Comparison of ENCODE assay signal across 6 cellular contexts in the genomic region with DNA sequence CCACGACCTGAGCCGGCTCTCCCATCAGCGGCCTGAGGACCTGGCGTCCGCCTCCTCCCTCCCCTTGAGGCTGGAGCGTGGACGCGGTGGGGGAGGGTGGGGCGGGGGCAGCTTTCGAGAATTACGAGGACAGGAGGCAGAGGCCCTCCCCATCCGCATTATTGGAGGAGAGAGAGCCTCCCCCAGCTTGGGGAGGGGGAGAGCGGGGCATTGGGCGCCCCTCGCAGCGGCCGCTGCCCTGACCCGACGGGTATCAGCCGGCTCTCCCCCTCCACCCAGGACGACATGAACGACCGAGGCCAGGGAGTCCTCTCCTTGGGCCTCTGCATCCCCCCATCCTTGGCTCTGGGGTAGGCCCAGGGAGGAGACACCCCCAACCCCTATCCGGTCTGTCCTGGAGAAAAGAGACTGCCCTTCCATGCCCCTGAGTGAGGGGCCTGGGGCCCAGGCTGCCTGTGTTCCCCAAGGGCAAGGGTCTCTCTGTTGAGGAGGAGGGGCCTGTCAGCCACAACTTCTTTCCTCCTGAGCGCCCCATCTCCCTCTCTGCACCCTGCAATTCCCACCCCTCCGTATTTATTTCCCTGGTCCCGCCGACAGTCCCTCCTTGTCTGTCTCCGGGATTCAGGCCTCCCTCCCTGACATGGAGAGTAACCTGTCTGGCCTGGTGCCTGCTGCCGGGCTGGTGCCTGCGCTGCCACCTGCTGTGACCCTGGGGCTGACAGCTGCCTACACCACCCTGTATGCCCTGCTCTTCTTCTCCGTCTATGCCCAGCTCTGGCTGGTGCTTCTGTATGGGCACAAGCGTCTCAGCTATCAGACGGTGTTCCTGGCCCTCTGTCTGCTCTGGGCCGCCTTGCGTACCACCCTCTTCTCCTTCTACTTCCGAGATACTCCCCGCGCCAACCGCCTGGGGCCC. TPM values are rescaled to one million over a fixed set of nuclear protein-coding genes. Genes with fewer than 3 reads are reported as not detected.
DNase-seq lines count a peak whose midpoint lies in the region; TF ChIP-seq lines count a peak whose summit lies in the region.

No MANE protein-coding gene starts in this region.

- TF ChIP-seq CTCF in MCF 10A (IDR thresholded peaks at IDR 0.05; ENCODE audit: unreplicated experiment) (peak; percentile 21), neural cell (IDR thresholded peaks at IDR 0.05; ENCODE audit: poor library complexity, severe bottlenecking) (peak; percentile 20)

- no peak for TF ChIP-seq EP300 in neural cell (conservative IDR thresholded peaks at IDR 0.05; ENCODE audit: poor library complexity, severe bottlenecking)

- H3K27ac Mint-ChIP-seq in MCF 10A (ENCODE audit: low read depth, unreplicated experiment): peak overlapping the region; percentile 84

- peaks cover 11% of the 10 kb centered on the region for H3K79me2 ChIP-seq in neural cell (replicated peaks; ENCODE audit: insufficient read depth, low read length)

- no TSS peak for BruUV-seq in MCF 10A (replicated peaks; lab: Mats Ljungman, UMichigan)

- H3K9me2 ChIP-seq in neural cell (ENCODE audit: insufficient read depth, low read length): no peaks in the 10 kb centered on the region

- peak overlapping the region; percentile 4 for H2AFZ ChIP-seq in neural cell (ENCODE audit: low read depth, low read length)

- no peaks in the 10 kb centered on the region for H3K9me3 ChIP-seq in MG63
- no peaks in the 10 kb centered on the region for H3K9me3 ChIP-seq in neural cell (ENCODE audit: low read length)

- peaks cover 9% of the 10 kb centered on the region for H3K27me3 Mint-ChIP-seq in MCF 10A (ENCODE audit: insufficient read depth, unreplicated experiment)

- H3K27ac ChIP-seq in neural cell (ENCODE audit: low read length): peak overlapping the region; percentile 56

- no peaks in the 10 kb centered on the region for H4K20me1 ChIP-seq in neural cell (ENCODE audit: insufficient read depth)

- H3K9me3 Mint-ChIP-seq in MCF 10A (ENCODE audit: unreplicated experiment): no peaks in the 10 kb centered on the region

- peak overlapping the region; percentile 81 for H3K4me2 ChIP-seq in neural cell (ENCODE audit: low read length)

- H3K27me3 ChIP-seq in MG63 (no peaks in the 10 kb centered on the region), neural cell (ENCODE audit: insufficient read depth, low read depth, low read length) (peaks cover 19% of the 10 kb centered on the region)

- H3K9ac ChIP-seq in neural cell (ENCODE audit: low read length): peak overlapping the region; percentile 93

- no peak for TF ChIP-seq RAD21 in neural cell (conservative IDR thresholded peaks at IDR 0.05)

- CTCF ChIA-PET in MCF 10A (lab: Yijun Ruan, JAX): interaction anchor here (0.6 to 9.9 kb wide), 3 partner anchors 14 to 22 kb away, joined by 3 to 96 read pairs (median 5); a partner anchor contains a TSS

- intact Hi-C loops in MCF 10A (cut with micrococcal nuclease): loop anchor here (1.0 to 5.0 kb wide), 4 partner anchors 19 to 99 kb away; a partner anchor contains a TSS

- POLR2A ChIA-PET in MCF 10A (lab: Yijun Ruan, JAX): interaction anchor here (0.9 to 8.2 kb wide), 8 partner anchors 9 to 100 kb away, joined by 3 to 125 read pairs (median 8); a partner anchor contains a TSS

- DNase-seq in COR-L47 (lab: John Stamatoyannopoulos, UW) (peak; percentile 70), MG63 (no peak), MCF 10A (ENCODE audit: unreplicated experiment) (peak; percentile 42), NCI-H446 treated with DMSO at 0.1 percent for 48 hours (lab: John Stamatoyannopoulos, UW) (no peak), amygdala (lab: John Stamatoyannopoulos, UW) (no peak)

- H3K4me3 Mint-ChIP-seq in MCF 10A (ENCODE audit: unreplicated experiment): peak overlapping the region; percentile 76

- H3K4me3 ChIP-seq in MG63: peak overlapping the region; percentile 70
- peak overlapping the region; percentile 90 for H3K4me3 ChIP-seq in neural cell (ENCODE audit: low read length)

- no peaks in the 10 kb centered on the region for H3F3A ChIP-seq in neural cell (ENCODE audit: insufficient read depth, low read length, poor library complexity, severe bottlenecking)

- H3K4me1 Mint-ChIP-seq in MCF 10A (ENCODE audit: insufficient read depth, unreplicated experiment): peaks cover 15% of the 10 kb centered on the region

- peaks cover 29% of the 10 kb centered on the region for H3K36me3 Mint-ChIP-seq in MCF 10A (ENCODE audit: insufficient read depth, unreplicated experiment)

- peaks cover 13% of the 10 kb centered on the region for H3K36me3 ChIP-seq in MG63
- H3K36me3 ChIP-seq in neural cell (ENCODE audit: insufficient read depth, low read length): no peaks in the 10 kb centered on the region

TF ChIP-seq in neural cell, 6 proteins besides CTCF, POLR2A, EP300 and RAD21:
- TF ChIP-seq MXI1 (conservative IDR thresholded peaks at IDR 0.05; ENCODE audit: poor library complexity, severe bottlenecking): no peak
- TF ChIP-seq POLR2AphosphoS5 (IDR thresholded peaks at IDR 0.05): no peak
- no peak for TF ChIP-seq TAF1 (IDR thresholded peaks at IDR 0.05; ENCODE audit: low read depth)
TF ChIP-seq in neural cell: peak in this region for 0.

RNA-seq across cellular contexts. Expression of a gene that starts 0.5 kb away (rescaled TPM):
- 14.9 and 15.0 TPM in 2 replicates for total RNA-seq in MG63 (2014; rRNA removed; shearing (Covaris generic); ENCODE audit: low replicate concordance)
- 36.0 and 49.5 TPM in 2 replicates for total RNA-seq in MCF 10A (2022)
- polyA plus RNA-seq in neural cell: 34.1 and 40.1 TPM in 2 replicates
- polyA minus RNA-seq in neural cell: 22.3 and 22.4 TPM in 2 replicates

RNA-seq across cellular contexts. Expression of a gene that starts 1.7 kb away (rescaled TPM):
- total RNA-seq in MG63 (2014; rRNA removed; shearing (Covaris generic); ENCODE audit: low replicate concordance): 127 and 166 TPM in 2 replicates
- 67.4 and 79.7 TPM in 2 replicates for total RNA-seq in MCF 10A (2022)
- polyA plus RNA-seq in neural cell: 219 and 228 TPM in 2 replicates
- 79.3 and 82.8 TPM in 2 replicates for polyA minus RNA-seq in neural cell

RNA-seq across cellular contexts. Expression of a gene that starts 5.0 kb away (rescaled TPM):
- total RNA-seq in MG63 (2014; rRNA removed; shearing (Covaris generic); ENCODE audit: low replicate concordance): not detected in 2 replicates
- total RNA-seq in MCF 10A (2022): not detected in 2 replicates
- polyA plus RNA-seq in neural cell: 0.60 and 1.0 TPM in 2 replicates
- 0.81 and 1.9 TPM in 2 replicates for polyA minus RNA-seq in neural cell

RNA-seq across cellular contexts. Expression of a gene that starts 14.0 kb away (rescaled TPM):
- not detected in 2 replicates for total RNA-seq in MG63 (2014; rRNA removed; shearing (Covaris generic); ENCODE audit: low replicate concordance)
- 0.68 TPM in 1 of 2 replicates, not detected in the other for total RNA-seq in MCF 10A (2022)
- polyA plus RNA-seq in neural cell: 3.4 TPM in 1 of 2 replicates, not detected in the other
- polyA minus RNA-seq in neural cell: not detected in 2 replicates

RNA-seq across cellular contexts. Expression of a gene that starts 19.2 kb away (rescaled TPM):
- 52.0 and 79.2 TPM in 2 replicates for total RNA-seq in MG63 (2014; rRNA removed; shearing (Covaris generic); ENCODE audit: low replicate concordance)
- 52.0 and 63.4 TPM in 2 replicates for total RNA-seq in MCF 10A (2022)
- polyA plus RNA-seq in neural cell: 29.0 and 30.0 TPM in 2 replicates
- polyA minus RNA-seq in neural cell: 20.7 and 25.3 TPM in 2 replicates

Comparison
In these comparisons a context has a peak if more than half of its experiments do, and no peak if none do; other contexts are left out.
1. DNase-seq: peak in COR-L47 (single experiment) and MCF 10A (single experiment); none in MG63 (single experiment), NCI-H446 treated with DMSO at 0.1 percent for 48 hours (single experiment) and amygdala (0 of 56).